ENCODE assay signal across 10 cellular contexts in the genomic region with DNA sequence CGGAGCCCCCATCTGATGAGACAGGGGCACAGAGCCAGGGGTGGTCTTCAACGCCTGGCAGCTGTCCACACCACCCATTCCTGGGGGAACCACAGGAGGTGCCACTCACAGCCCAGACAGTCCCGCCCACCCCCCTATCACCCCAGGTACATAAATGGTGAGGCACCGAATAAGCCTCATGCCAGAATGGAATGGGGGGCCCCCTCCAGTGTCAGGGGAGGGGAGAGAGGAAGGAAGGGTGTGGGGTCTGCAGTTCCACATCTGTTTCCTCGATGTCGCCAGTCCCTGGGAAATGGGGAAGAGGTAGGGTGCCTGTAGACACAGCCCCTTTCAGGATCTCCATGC. TPM values are rescaled to one million over a fixed set of nuclear protein-coding genes. Genes with fewer than 3 reads are reported as not detected.
DNase-seq lines count a peak whose midpoint lies in the region; ATAC-seq, FAIRE-seq and TF ChIP-seq lines count a peak whose summit lies in the region.
"Had no signal": no experiment of that assay in that cellular context is flagged by ENCODE, and none has a peak within 500 bp of the region (broad histone marks: within the 10 kb centered on the region; RNA-seq: fewer than 3 reads in every experiment).

No MANE protein-coding gene starts in this region.

- peaks cover 8% of the 10 kb centered on the region; the same call in 1 of the 2 replicates for H4K20me1 ChIP-seq in HepG2 (ENCODE audit: insufficient read depth, low read length)

- H3K9ac ChIP-seq in HepG2 (ENCODE audit: insufficient read depth, low read depth, low read length), result peak overlapping the region; percentile 90

- H3K9me3 ChIP-seq in HepG2 (ENCODE audit: low read length) (no peaks in the 10 kb centered on the region), ascending aorta (no peaks in the 10 kb centered on the region), mucosa of descending colon (no peaks in the 10 kb centered on the region)

- H3K27ac Mint-ChIP-seq in activated CD4-positive, alpha-beta T cell treated with anti-CD3 and anti-CD28 coated beads, Interleukin-2, amount 10 ng/mL, durations not matched to agents 24 days and 14 days, result peak overlapping the region; percentile 88
- H3K27ac Mint-ChIP-seq in activated naive CD8-positive, alpha-beta T cell, result peak overlapping the region; percentile 84

- in situ Hi-C loops in HepG2 (cut with HindIII; ENCODE audit: extremely low pct_ligation_motif_present, low pct_unique_long_range_greater_than_20kb), result no loop called here

- peaks cover 46% of the 10 kb centered on the region for H3K4me1 ChIP-seq in HepG2 (ENCODE audit: insufficient read depth, low read length)
- peaks cover 5 to 26% of the 10 kb centered on the region in 2 donors for H3K4me1 ChIP-seq in ascending aorta
- H3K4me1 ChIP-seq in mucosa of descending colon (ENCODE audit: low read depth), result peaks cover 37% of the 10 kb centered on the region

- 39% methylated on average over 3 of the region's 6 CpGs for WGBS in HepG2 (ENCODE audit: low lambda C conversion rate)

- TF ChIP-seq EP300 in HepG2 (IDR thresholded peaks at IDR 0.05; ENCODE audit: low read depth in 2 of 2, low read length in 2 of 2) (no peak), HepG2 (CRISPR knock-in tag; IDR thresholded peaks at IDR 0.05; ENCODE audit: borderline replicate concordance) (no peak)

- DNase-seq in activated CD4-positive, alpha-beta T cell treated with anti-CD3 and anti-CD28 coated beads, Interleukin-2, amount 10 ng/mL, durations not matched to agents 24 days and 14 days, result no peak
- DNase-seq in activated CD4-positive, alpha-beta T cell treated with anti-CD3 and anti-CD28 coated beads for 48 hours, result no peak
- DNase-seq in HepG2 (ENCODE audit: low spot score) (no peak), substantia nigra (lab: John Stamatoyannopoulos, UW) (no peak), KG1 (lab: John Stamatoyannopoulos, UW) (no peak), ascending aorta (ENCODE audit: low spot score in 2 of 2) (no peak), mucosa of descending colon (no peak)
- DNase-seq: NCI-H446 treated with DMSO at 0.1 percent for 48 hours had no signal

- intact Hi-C loops in activated CD4-positive, alpha-beta T cell treated with anti-CD3 and anti-CD28 coated beads, Interleukin-2, amount 10 ng/mL, durations not matched to agents 24 days and 14 days (cut with micrococcal nuclease), result loop anchor here (5.0 kb wide), 1 partner anchor 230 kb away; no protein-coding TSS in a partner anchor
- intact Hi-C loops in HepG2 (cut with micrococcal nuclease; ENCODE audit: unreplicated experiment), result loop anchor here (5.0 kb wide), 1 partner anchor 40 kb away; the partner anchor contains the start of gene SYNGR2
- intact Hi-C loops in ascending aorta (cut with DNase I), result no loop called here
- intact Hi-C loops in mucosa of descending colon (cut with DNase I, micrococcal nuclease), result no loop called here

- H2AFZ ChIP-seq in HepG2 (ENCODE audit: low read length), result no peak overlapping the region

- ATAC-seq in HepG2, result no peak
- ATAC-seq in mucosa of descending colon, result no peak

- H3K27ac ChIP-seq in HepG2 (ENCODE audit: extremely low read length, insufficient read depth, low read length), result peak overlapping the region; percentile 91
- H3K27ac ChIP-seq in substantia nigra (ENCODE audit: low read depth, low read length, poor library complexity, severe bottlenecking), result peak overlapping the region; percentile 100
- H3K27ac ChIP-seq in ascending aorta, result peak overlapping the region in 1 of 2 donors; percentile 14

- peaks cover 31 to 38% of the 10 kb centered on the region in 2 experiments; a peak in 4 of 5 replicates for H3K36me3 ChIP-seq in HepG2 (replicated peaks in 1 of 2; ENCODE audit: control insufficient read depth in 1 of 2, insufficient read depth in 2 of 2, low read length in 2 of 2)
- no peaks in the 10 kb centered on the region for H3K36me3 ChIP-seq in ascending aorta
- no peaks in the 10 kb centered on the region for H3K36me3 ChIP-seq in mucosa of descending colon (ENCODE audit: low read depth)

- TF ChIP-seq CTCF in HepG2 (CRISPR knock-in tag; IDR thresholded peaks at IDR 0.05), result no peak
- no peak for TF ChIP-seq CTCF in ascending aorta (IDR thresholded peaks at IDR 0.05)
- no peak for TF ChIP-seq CTCF in mucosa of descending colon (IDR thresholded peaks at IDR 0.05)

- no peaks in the 10 kb centered on the region for H3K27me3 Mint-ChIP-seq in activated CD4-positive, alpha-beta T cell treated with anti-CD3 and anti-CD28 coated beads, Interleukin-2, amount 10 ng/mL, durations not matched to agents 24 days and 14 days
- H3K27me3 Mint-ChIP-seq in activated naive CD8-positive, alpha-beta T cell, result no peaks in the 10 kb centered on the region

- CTCF ChIA-PET in HepG2 (lab: Yijun Ruan, JAX; ENCODE audit: low intra/inter-chr PET ratio, low total read pairs), result no interaction called here

- POLR2A ChIA-PET in HepG2 (lab: Yijun Ruan, JAX), result interaction anchor here (0.9 to 4.4 kb wide), 12 partner anchors 11 to 74 kb away, joined by 3 to 57 read pairs (median 6); partner anchors contain the start of genes AFMID and TK1

- H3K27me3 ChIP-seq in HepG2 (ENCODE audit: control insufficient read depth in 1 of 2, insufficient read depth in 2 of 2, low read length in 2 of 2) (no peaks in the 10 kb centered on the region), ascending aorta (no peaks in the 10 kb centered on the region)

- peaks cover 57% of the 10 kb centered on the region for H3K4me1 Mint-ChIP-seq in activated CD4-positive, alpha-beta T cell treated with anti-CD3 and anti-CD28 coated beads, Interleukin-2, amount 10 ng/mL, durations not matched to agents 24 days and 14 days
- peaks cover 54% of the 10 kb centered on the region for H3K4me1 Mint-ChIP-seq in activated naive CD8-positive, alpha-beta T cell (ENCODE audit: low read depth)

- peaks cover 50% of the 10 kb centered on the region for H3K36me3 Mint-ChIP-seq in activated CD4-positive, alpha-beta T cell treated with anti-CD3 and anti-CD28 coated beads, Interleukin-2, amount 10 ng/mL, durations not matched to agents 24 days and 14 days (ENCODE audit: low read depth)
- H3K36me3 Mint-ChIP-seq in activated naive CD8-positive, alpha-beta T cell, result peaks cover 8% of the 10 kb centered on the region

- peak overlapping the region; percentile 91 for H3K4me3 Mint-ChIP-seq in activated CD4-positive, alpha-beta T cell treated with anti-CD3 and anti-CD28 coated beads, Interleukin-2, amount 10 ng/mL, durations not matched to agents 24 days and 14 days
- peak overlapping the region; percentile 86 for H3K4me3 Mint-ChIP-seq in activated naive CD8-positive, alpha-beta T cell

- H3K79me2 ChIP-seq in HepG2 (ENCODE audit: insufficient read depth, low read length), result peaks cover 19% of the 10 kb centered on the region

- H3K4me3 ChIP-seq in HepG2 (replicated peaks in 1 of 3; ENCODE audit: insufficient read depth in 1 of 3, low read depth in 2 of 3, low read length in 3 of 3) (peak overlapping the region; percentile 67 to 95 (median 86); a peak in 5 of 6 replicates), ascending aorta (no peak overlapping the region), mucosa of descending colon (no peak overlapping the region)

- no peak for TF ChIP-seq POLR2A in HepG2 (IDR thresholded peaks at IDR 0.05; ENCODE audit: insufficient read depth in 1 of 2, low read depth in 2 of 2, low read length in 2 of 2)

- no TSS peak for BruUV-seq in HepG2 (replicated peaks; lab: Mats Ljungman, UMichigan)

- no peak for FAIRE-seq in HepG2 (lab: Jason Lieb, UNC)

- H3K9me3 Mint-ChIP-seq in activated CD4-positive, alpha-beta T cell treated with anti-CD3 and anti-CD28 coated beads, Interleukin-2, amount 10 ng/mL, durations not matched to agents 24 days and 14 days, result no peaks in the 10 kb centered on the region
- H3K9me3 Mint-ChIP-seq in activated naive CD8-positive, alpha-beta T cell (ENCODE audit: low read depth), result no peaks in the 10 kb centered on the region

- TF ChIP-seq RAD21 in HepG2 (CRISPR knock-in tag; IDR thresholded peaks at IDR 0.05), result no peak

- H3K4me2 ChIP-seq in HepG2 (ENCODE audit: low read depth, low read length), result peak overlapping the region; percentile 90

RNA-seq across cellular contexts. Expression of gene TMC6, which starts 1.7 kb away (rescaled TPM):
- total RNA-seq in activated CD4-positive, alpha-beta T cell treated with anti-CD3 and anti-CD28 coated beads, Interleukin-2, amount 10 ng/mL, durations not matched to agents 24 days and 14 days, result 250 and 251 TPM in 2 replicates
- total RNA-seq in HepG2 (2016; rRNA removed; fragmentation: Illumina TruSeq; extraction: Trizol), result 20.4 and 48.4 TPM in 2 replicates
- 21.4 and 23.6 TPM in 2 replicates for total RNA-seq in HepG2 (2016; cell fraction: cytosol; rRNA removed; fragmentation: Illumina TruSeq; extraction: Trizol; ENCODE audit: low read depth)
- total RNA-seq in HepG2 (2016; cell fraction: insoluble cytoplasmic fraction; rRNA removed; fragmentation: Illumina TruSeq; extraction: Trizol), result 19.7 and 47.9 TPM in 2 replicates
- total RNA-seq in HepG2 (2016; cell fraction: membrane; rRNA removed; fragmentation: Illumina TruSeq; extraction: Trizol), result 29.0 and 34.4 TPM in 2 replicates
- 47.2 and 55.0 TPM in 2 replicates for total RNA-seq in HepG2 (2016; cell fraction: nucleus; rRNA removed; fragmentation: Illumina TruSeq; extraction: Trizol)
- 99.1 and 118 TPM in 2 replicates for polyA plus RNA-seq in HepG2 (2011; rRNA removed)
- 42.4 and 70.8 TPM in 2 replicates for polyA plus RNA-seq in HepG2 (2011; cell fraction: cytosol; rRNA removed)
- 648 and 982 TPM in 2 replicates for polyA plus RNA-seq in HepG2 (2011; cell fraction: nucleus; rRNA removed)
- 45.7 and 50.3 TPM in 2 replicates for polyA plus RNA-seq in HepG2 (2012)
- polyA plus RNA-seq in HepG2 (2016; cell fraction: cytosol; fragmentation: Illumina TruSeq; extraction: Trizol; ENCODE audit: low read depth), result 8.9 and 10.6 TPM in 2 replicates
- 16.1 and 17.9 TPM in 2 replicates for polyA plus RNA-seq in HepG2 (2016; cell fraction: insoluble cytoplasmic fraction; fragmentation: Illumina TruSeq; extraction: Trizol; ENCODE audit: low read depth)
- polyA plus RNA-seq in HepG2 (2016; cell fraction: membrane; fragmentation: Illumina TruSeq; extraction: Trizol; ENCODE audit: low read depth), result 18.2 and 19.0 TPM in 2 replicates
- 126 and 147 TPM in 2 replicates for polyA plus RNA-seq in HepG2 (2016; cell fraction: nucleus; fragmentation: Illumina TruSeq; extraction: Trizol; ENCODE audit: insufficient read depth, low read depth)
- 23.3 and 152 TPM in 2 replicates for polyA minus RNA-seq in HepG2 (2011; rRNA and poly(A)+ RNA removed; ENCODE audit: low replicate concordance)
- polyA minus RNA-seq in HepG2 (2011; cell fraction: cytosol; rRNA and poly(A)+ RNA removed), result 48.9 and 63.1 TPM in 2 replicates
- 92.6 and 109 TPM in 2 replicates for polyA minus RNA-seq in HepG2 (2011; cell fraction: nucleus; rRNA and poly(A)+ RNA removed)
- total RNA-seq in ascending aorta, result 173 TPM
- 100 to 1,000 TPM in 2 of 3 donors, 10 to 100 TPM in 1; 53.8 to 108 (median 105) TPM for total RNA-seq in mucosa of descending colon

RNA-seq across cellular contexts. Expression of gene TMC8, which starts 3.7 kb away (rescaled TPM):
- total RNA-seq in activated CD4-positive, alpha-beta T cell treated with anti-CD3 and anti-CD28 coated beads, Interleukin-2, amount 10 ng/mL, durations not matched to agents 24 days and 14 days, result 231 and 234 TPM in 2 replicates
- total RNA-seq in HepG2 (2016; rRNA removed; fragmentation: Illumina TruSeq; extraction: Trizol) (0.08 and 0.53 TPM in 2 replicates), ascending aorta (9.6 TPM), mucosa of descending colon (10 to 100 TPM in 1 of 3 donors, 1 to 10 TPM in 2; 6.0 to 11.4 (median 8.5) TPM)
- 0.09 and 0.61 TPM in 2 replicates for total RNA-seq in HepG2 (2016; cell fraction: cytosol; rRNA removed; fragmentation: Illumina TruSeq; extraction: Trizol; ENCODE audit: low read depth)
- 0.04 and 0.65 TPM in 2 replicates for total RNA-seq in HepG2 (2016; cell fraction: insoluble cytoplasmic fraction; rRNA removed; fragmentation: Illumina TruSeq; extraction: Trizol)
- 0.83 TPM in 2 replicates for total RNA-seq in HepG2 (2016; cell fraction: membrane; rRNA removed; fragmentation: Illumina TruSeq; extraction: Trizol)
- 0.85 and 1.9 TPM in 2 replicates for total RNA-seq in HepG2 (2016; cell fraction: nucleus; rRNA removed; fragmentation: Illumina TruSeq; extraction: Trizol)
- polyA plus RNA-seq in HepG2 (2011; rRNA removed), result 7.8 and 11.1 TPM in 2 replicates
- 5.7 and 7.7 TPM in 2 replicates for polyA plus RNA-seq in HepG2 (2011; cell fraction: cytosol; rRNA removed)
- 35.7 and 61.8 TPM in 2 replicates for polyA plus RNA-seq in HepG2 (2011; cell fraction: nucleus; rRNA removed)
- polyA plus RNA-seq in HepG2 (2012), result 5.3 and 8.8 TPM in 2 replicates
- 0.12 TPM in 1 of 2 replicates, not detected in the other for polyA plus RNA-seq in HepG2 (2016; cell fraction: cytosol; fragmentation: Illumina TruSeq; extraction: Trizol; ENCODE audit: low read depth)
- 0.13 and 0.74 TPM in 2 replicates for polyA plus RNA-seq in HepG2 (2016; cell fraction: insoluble cytoplasmic fraction; fragmentation: Illumina TruSeq; extraction: Trizol; ENCODE audit: low read depth)
- 0.10 and 0.13 TPM in 2 replicates for polyA plus RNA-seq in HepG2 (2016; cell fraction: membrane; fragmentation: Illumina TruSeq; extraction: Trizol; ENCODE audit: low read depth)
- 0.76 and 1.7 TPM in 2 replicates for polyA plus RNA-seq in HepG2 (2016; cell fraction: nucleus; fragmentation: Illumina TruSeq; extraction: Trizol; ENCODE audit: insufficient read depth, low read depth)
- polyA minus RNA-seq in HepG2 (2011; rRNA and poly(A)+ RNA removed; ENCODE audit: low replicate concordance), result 0.51 and 13.2 TPM in 2 replicates
- 4.5 and 4.8 TPM in 2 replicates for polyA minus RNA-seq in HepG2 (2011; cell fraction: cytosol; rRNA and poly(A)+ RNA removed)
- 12.2 and 14.3 TPM in 2 replicates for polyA minus RNA-seq in HepG2 (2011; cell fraction: nucleus; rRNA and poly(A)+ RNA removed)

RNA-seq across cellular contexts. Expression of gene C17orf99, which starts 19.3 kb away (rescaled TPM):
- not detected in 2 replicates for total RNA-seq in activated CD4-positive, alpha-beta T cell treated with anti-CD3 and anti-CD28 coated beads, Interleukin-2, amount 10 ng/mL, durations not matched to agents 24 days and 14 days
- total RNA-seq in HepG2 (2016; rRNA removed; fragmentation: Illumina TruSeq; extraction: Trizol) (0.22 and 1.7 TPM in 2 replicates), ascending aorta (not detected), mucosa of descending colon (not detected)
- total RNA-seq in HepG2 (2016; cell fraction: cytosol; rRNA removed; fragmentation: Illumina TruSeq; extraction: Trizol; ENCODE audit: low read depth), result 0.51 and 0.88 TPM in 2 replicates
- total RNA-seq in HepG2 (2016; cell fraction: insoluble cytoplasmic fraction; rRNA removed; fragmentation: Illumina TruSeq; extraction: Trizol), result 0.84 and 0.86 TPM in 2 replicates
- 1.1 and 1.2 TPM in 2 replicates for total RNA-seq in HepG2 (2016; cell fraction: membrane; rRNA removed; fragmentation: Illumina TruSeq; extraction: Trizol)
- total RNA-seq in HepG2 (2016; cell fraction: nucleus; rRNA removed; fragmentation: Illumina TruSeq; extraction: Trizol), result 0.38 and 2.4 TPM in 2 replicates
- 1.9 and 2.8 TPM in 2 replicates for polyA plus RNA-seq in HepG2 (2011; rRNA removed)
- 1.1 and 1.8 TPM in 2 replicates for polyA plus RNA-seq in HepG2 (2011; cell fraction: cytosol; rRNA removed)
- 5.8 and 10.0 TPM in 2 replicates for polyA plus RNA-seq in HepG2 (2011; cell fraction: nucleus; rRNA removed)
- polyA plus RNA-seq in HepG2 (2012), result 1.5 and 2.2 TPM in 2 replicates
- 0.23 and 0.46 TPM in 2 replicates for polyA plus RNA-seq in HepG2 (2016; cell fraction: cytosol; fragmentation: Illumina TruSeq; extraction: Trizol; ENCODE audit: low read depth)
- polyA plus RNA-seq in HepG2 (2016; cell fraction: insoluble cytoplasmic fraction; fragmentation: Illumina TruSeq; extraction: Trizol; ENCODE audit: low read depth), result 0.60 TPM in 1 of 2 replicates, not detected in the other
- 0.59 and 1.1 TPM in 2 replicates for polyA plus RNA-seq in HepG2 (2016; cell fraction: membrane; fragmentation: Illumina TruSeq; extraction: Trizol; ENCODE audit: low read depth)
- 2.4 and 2.9 TPM in 2 replicates for polyA plus RNA-seq in HepG2 (2016; cell fraction: nucleus; fragmentation: Illumina TruSeq; extraction: Trizol; ENCODE audit: insufficient read depth, low read depth)
- polyA minus RNA-seq in HepG2 (2011; rRNA and poly(A)+ RNA removed; ENCODE audit: low replicate concordance), result 0.72 TPM in 1 of 2 replicates, not detected in the other
- not detected in 2 replicates for polyA minus RNA-seq in HepG2 (2011; cell fraction: cytosol; rRNA and poly(A)+ RNA removed)
- 1.5 and 3.1 TPM in 2 replicates for polyA minus RNA-seq in HepG2 (2011; cell fraction: nucleus; rRNA and poly(A)+ RNA removed)
- total RNA-seq: A673 had no signal

RNA-seq across cellular contexts. Expression of gene SYNGR2, which starts 41.5 kb away (rescaled TPM):
- total RNA-seq in activated CD4-positive, alpha-beta T cell treated with anti-CD3 and anti-CD28 coated beads, Interleukin-2, amount 10 ng/mL, durations not matched to agents 24 days and 14 days, result 123 and 125 TPM in 2 replicates
- 28.7 and 46.7 TPM in 2 replicates for total RNA-seq in HepG2 (2016; rRNA removed; fragmentation: Illumina TruSeq; extraction: Trizol)
- 15.8 and 18.7 TPM in 2 replicates for total RNA-seq in HepG2 (2016; cell fraction: cytosol; rRNA removed; fragmentation: Illumina TruSeq; extraction: Trizol; ENCODE audit: low read depth)
- total RNA-seq in HepG2 (2016; cell fraction: insoluble cytoplasmic fraction; rRNA removed; fragmentation: Illumina TruSeq; extraction: Trizol), result 21.7 and 51.0 TPM in 2 replicates
- total RNA-seq in HepG2 (2016; cell fraction: membrane; rRNA removed; fragmentation: Illumina TruSeq; extraction: Trizol), result 31.9 and 34.8 TPM in 2 replicates
- total RNA-seq in HepG2 (2016; cell fraction: nucleus; rRNA removed; fragmentation: Illumina TruSeq; extraction: Trizol), result 43.0 and 51.6 TPM in 2 replicates
- polyA plus RNA-seq in HepG2 (2011; rRNA removed), result 170 and 192 TPM in 2 replicates
- polyA plus RNA-seq in HepG2 (2011; cell fraction: cytosol; rRNA removed), result 200 and 244 TPM in 2 replicates
- polyA plus RNA-seq in HepG2 (2011; cell fraction: nucleus; rRNA removed), result 116 and 129 TPM in 2 replicates
- 52.7 and 59.2 TPM in 2 replicates for polyA plus RNA-seq in HepG2 (2012)
- 35.1 and 40.6 TPM in 2 replicates for polyA plus RNA-seq in HepG2 (2016; cell fraction: cytosol; fragmentation: Illumina TruSeq; extraction: Trizol; ENCODE audit: low read depth)
- polyA plus RNA-seq in HepG2 (2016; cell fraction: insoluble cytoplasmic fraction; fragmentation: Illumina TruSeq; extraction: Trizol; ENCODE audit: low read depth), result 52.5 and 60.0 TPM in 2 replicates
- 62.1 and 68.8 TPM in 2 replicates for polyA plus RNA-seq in HepG2 (2016; cell fraction: membrane; fragmentation: Illumina TruSeq; extraction: Trizol; ENCODE audit: low read depth)
- 160 and 166 TPM in 2 replicates for polyA plus RNA-seq in HepG2 (2016; cell fraction: nucleus; fragmentation: Illumina TruSeq; extraction: Trizol; ENCODE audit: insufficient read depth, low read depth)
- 231 and 401 TPM in 2 replicates for polyA minus RNA-seq in HepG2 (2011; rRNA and poly(A)+ RNA removed; ENCODE audit: low replicate concordance)
- polyA minus RNA-seq in HepG2 (2011; cell fraction: cytosol; rRNA and poly(A)+ RNA removed), result 73.3 and 75.3 TPM in 2 replicates
- polyA minus RNA-seq in HepG2 (2011; cell fraction: nucleus; rRNA and poly(A)+ RNA removed), result 23.0 and 28.7 TPM in 2 replicates
- total RNA-seq in ascending aorta, result 115 TPM
- total RNA-seq in mucosa of descending colon, result 100 to 1,000 TPM in 2 of 3 donors, 10 to 100 TPM in 1; 90.4 to 202 (median 196) TPM

RNA-seq across cellular contexts. Expression of gene TK1, which starts 60.0 kb away (rescaled TPM):
- total RNA-seq in activated CD4-positive, alpha-beta T cell treated with anti-CD3 and anti-CD28 coated beads, Interleukin-2, amount 10 ng/mL, durations not matched to agents 24 days and 14 days, result 66.7 and 69.0 TPM in 2 replicates
- total RNA-seq in HepG2 (2016; rRNA removed; fragmentation: Illumina TruSeq; extraction: Trizol), result 96.0 and 114 TPM in 2 replicates
- total RNA-seq in HepG2 (2016; cell fraction: cytosol; rRNA removed; fragmentation: Illumina TruSeq; extraction: Trizol; ENCODE audit: low read depth), result 20.1 and 22.9 TPM in 2 replicates
- 95.6 and 109 TPM in 2 replicates for total RNA-seq in HepG2 (2016; cell fraction: insoluble cytoplasmic fraction; rRNA removed; fragmentation: Illumina TruSeq; extraction: Trizol)
- total RNA-seq in HepG2 (2016; cell fraction: membrane; rRNA removed; fragmentation: Illumina TruSeq; extraction: Trizol), result 30.2 and 33.7 TPM in 2 replicates
- total RNA-seq in HepG2 (2016; cell fraction: nucleus; rRNA removed; fragmentation: Illumina TruSeq; extraction: Trizol), result 38.0 and 39.0 TPM in 2 replicates
- 33.2 and 45.0 TPM in 2 replicates for polyA plus RNA-seq in HepG2 (2011; rRNA removed)
- 36.3 and 78.7 TPM in 2 replicates for polyA plus RNA-seq in HepG2 (2011; cell fraction: cytosol; rRNA removed)
- polyA plus RNA-seq in HepG2 (2011; cell fraction: nucleus; rRNA removed), result 27.9 and 41.4 TPM in 2 replicates
- 15.9 and 24.5 TPM in 2 replicates for polyA plus RNA-seq in HepG2 (2012)
- 18.4 and 18.5 TPM in 2 replicates for polyA plus RNA-seq in HepG2 (2016; cell fraction: cytosol; fragmentation: Illumina TruSeq; extraction: Trizol; ENCODE audit: low read depth)
- 130 and 138 TPM in 2 replicates for polyA plus RNA-seq in HepG2 (2016; cell fraction: insoluble cytoplasmic fraction; fragmentation: Illumina TruSeq; extraction: Trizol; ENCODE audit: low read depth)
- 21.2 and 23.8 TPM in 2 replicates for polyA plus RNA-seq in HepG2 (2016; cell fraction: membrane; fragmentation: Illumina TruSeq; extraction: Trizol; ENCODE audit: low read depth)
- 61.0 and 63.4 TPM in 2 replicates for polyA plus RNA-seq in HepG2 (2016; cell fraction: nucleus; fragmentation: Illumina TruSeq; extraction: Trizol; ENCODE audit: insufficient read depth, low read depth)
- polyA minus RNA-seq in HepG2 (2011; rRNA and poly(A)+ RNA removed; ENCODE audit: low replicate concordance), result 74.6 and 146 TPM in 2 replicates
- polyA minus RNA-seq in HepG2 (2011; cell fraction: cytosol; rRNA and poly(A)+ RNA removed), result 21.4 and 38.3 TPM in 2 replicates
- 10.7 and 15.2 TPM in 2 replicates for polyA minus RNA-seq in HepG2 (2011; cell fraction: nucleus; rRNA and poly(A)+ RNA removed)
- total RNA-seq in ascending aorta, result not detected
- 10 to 100 TPM in 2 of 3 donors, 1 to 10 TPM in 1; 8.9 to 46.5 (median 10.2) TPM for total RNA-seq in mucosa of descending colon

Comparison
In these comparisons a context has a peak if more than half of its experiments do, and no peak if none do; other contexts are left out.
1. H3K4me3 ChIP-seq: peak in HepG2 (3 of 3); none in ascending aorta (0 of 2) and mucosa of descending colon (single experiment).
2. RNA of gene TMC8, which starts 3.7 kb away (total RNA-seq): 231 to 234 TPM in activated CD4-positive, alpha-beta T cell treated with anti-CD3 and anti-CD28 coated beads, Interleukin-2, amount 10 ng/mL, durations not matched to agents 24 days and 14 days; 9.6 TPM in ascending aorta (single experiment), 6.0 to 11.4 TPM in mucosa of descending colon and 0.04 to 1.9 TPM in HepG2; every median in the first group is over 10 times any median in the second.
3. intact Hi-C loops: an anchor here in activated CD4-positive, alpha-beta T cell treated with anti-CD3 and anti-CD28 coated beads, Interleukin-2, amount 10 ng/mL, durations not matched to agents 24 days and 14 days (5.0 kb wide) and HepG2 (5.0 kb wide); none called in ascending aorta and mucosa of descending colon.